20 cellular contexts compared by ENCODE assay signal in the genomic region with DNA sequence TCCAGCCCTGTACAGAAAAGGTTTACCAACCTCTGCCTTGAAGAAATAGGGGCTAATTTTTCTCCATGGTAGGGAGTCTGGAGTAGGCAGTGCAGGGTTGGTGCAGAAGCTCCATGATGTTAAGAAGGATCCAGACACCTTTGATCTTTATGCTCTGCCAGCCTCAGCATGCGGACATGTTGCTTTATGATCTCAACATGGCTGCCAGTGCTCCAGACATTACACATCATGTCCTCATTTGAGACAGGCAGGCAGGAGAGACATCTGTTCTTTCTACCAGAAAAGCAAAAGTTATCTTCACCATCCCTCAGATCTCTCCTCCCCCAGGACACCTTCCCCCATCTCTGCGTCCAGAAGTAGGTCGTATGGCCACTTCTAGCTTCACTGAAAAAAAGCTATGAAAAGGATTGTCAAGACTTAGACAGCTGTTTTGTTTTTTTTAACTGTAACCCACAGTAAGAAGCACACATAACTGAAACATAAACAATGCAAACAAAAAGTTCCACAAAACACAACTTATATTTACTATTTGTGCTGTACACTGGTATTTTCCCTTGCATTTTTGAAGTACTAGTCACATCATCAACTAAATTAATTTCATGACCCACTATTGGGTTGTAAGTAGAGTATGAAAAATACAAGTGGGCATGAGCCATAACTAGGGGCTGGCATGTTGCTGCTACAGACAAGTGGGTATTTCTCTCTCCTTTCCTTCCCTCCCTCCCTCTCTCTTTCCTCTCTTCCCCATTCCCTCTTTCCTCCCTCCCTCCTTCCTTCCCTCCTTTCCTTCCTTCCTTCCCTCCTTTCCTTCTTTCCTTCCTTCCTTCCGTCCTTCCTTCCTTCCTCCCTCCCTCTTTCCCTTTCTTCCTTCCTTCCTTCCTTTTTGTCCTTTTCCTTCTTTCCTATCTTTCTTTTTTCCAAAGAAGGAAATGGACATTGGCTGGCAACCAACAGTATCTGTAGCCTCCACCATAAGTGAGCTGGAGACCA. TPM values are rescaled to one million over a fixed set of nuclear protein-coding genes. Genes with fewer than 3 reads are reported as not detected.
A peak's percentile ranks its signal among the peaks of the same experiment; 100 is the strongest.
DNase-seq lines count a peak whose midpoint lies in the region; ATAC-seq and TF ChIP-seq lines count a peak whose summit lies in the region.
"Had no signal": no experiment of that assay in that cellular context is flagged by ENCODE, and none has a peak within 500 bp of the region (broad histone marks: within the 10 kb centered on the region; RNA-seq: fewer than 3 reads in every experiment).

No MANE protein-coding gene starts in this region.

- H3K4me1 ChIP-seq in left ventricle myocardium inferior (peaks cover 95% of the 10 kb centered on the region), uterus (peaks cover 0 to 8% of the 10 kb centered on the region in 2 donors), SJCRH30 (peaks cover 13% of the 10 kb centered on the region; the same call in 1 of the 2 replicates)

- H3K27me3 ChIP-seq in left ventricle myocardium inferior (ENCODE audit: low read depth) (no peaks in the 10 kb centered on the region), uterus (no peaks in the 10 kb centered on the region), SJCRH30 (no peaks in the 10 kb centered on the region)
- H3K27me3 ChIP-seq: right lobe of liver had no signal

- intact Hi-C loops in left ventricle myocardium inferior (cut with micrococcal nuclease) (no loop called here), Right ventricle myocardium superior (cut with DNase I) (no loop called here), uterus (cut with DNase I; ENCODE audit: low total_unique reads) (no loop called here), left colon (cut with DNase I, micrococcal nuclease) (no loop called here)
- intact Hi-C loops in dendritic cell treated with granulocyte-macrophage colony-stimulating factor and Interleukin-4, amounts not matched to agents 40 ng/mL and 50 ng/mL, for 4 days (cut with micrococcal nuclease), result no loop called here

- H3K36me3 ChIP-seq in left ventricle myocardium inferior, result peaks cover 6% of the 10 kb centered on the region
- no peaks in the 10 kb centered on the region for H3K36me3 ChIP-seq in uterus
- H3K36me3 ChIP-seq in SJCRH30, result no peaks in the 10 kb centered on the region

- H3K27ac ChIP-seq in left ventricle myocardium inferior (replicated peaks) (peak overlapping the region; percentile 96), uterus (peak overlapping the region; percentile 26 to 86), SJCRH30 (no peak overlapping the region)
- H3K27ac ChIP-seq: RWPE1 had no signal

- TF ChIP-seq CTCF in left ventricle myocardium inferior (IDR thresholded peaks at IDR 0.05; ENCODE audit: borderline replicate concordance) (no peak), neural crest cell (conservative IDR thresholded peaks at IDR 0.05) (no peak), uterus (IDR thresholded peaks at IDR 0.05) (no peak)

- H3K9me3 Mint-ChIP-seq in dendritic cell treated with granulocyte-macrophage colony-stimulating factor and Interleukin-4, amounts not matched to agents 40 ng/mL and 50 ng/mL, for 4 days, result no peaks in the 10 kb centered on the region
- no peaks in the 10 kb centered on the region for H3K9me3 Mint-ChIP-seq in neural crest cell
- peaks cover 0 to 3% (median 0%) of the 10 kb centered on the region in 9 donors for H3K9me3 Mint-ChIP-seq in naive thymus-derived CD8-positive, alpha-beta T cell
- H3K9me3 Mint-ChIP-seq: effector memory CD8-positive, alpha-beta T cell had no signal

- peaks cover 85% of the 10 kb centered on the region for H3K36me3 Mint-ChIP-seq in dendritic cell treated with granulocyte-macrophage colony-stimulating factor and Interleukin-4, amounts not matched to agents 40 ng/mL and 50 ng/mL, for 4 days (ENCODE audit: low read depth)
- H3K36me3 Mint-ChIP-seq in neural crest cell (ENCODE audit: low read depth), result peaks cover 4% of the 10 kb centered on the region
- H3K36me3 Mint-ChIP-seq in naive thymus-derived CD8-positive, alpha-beta T cell, result peaks cover 0 to 27% (median 11%) of the 10 kb centered on the region in 3 donors

- H3K4me3 Mint-ChIP-seq in dendritic cell treated with granulocyte-macrophage colony-stimulating factor and Interleukin-4, amounts not matched to agents 40 ng/mL and 50 ng/mL, for 4 days, result peak overlapping the region; percentile 96
- H3K4me3 Mint-ChIP-seq in neural crest cell, result peak overlapping the region; percentile 92
- H3K4me3 Mint-ChIP-seq in naive thymus-derived CD8-positive, alpha-beta T cell, result peak overlapping the region in 4 of 10 donors; percentile 26 to 89 (median 84)

- no peak for TF ChIP-seq POLR2A in uterus (IDR thresholded peaks at IDR 0.05)

- H3K4me3 ChIP-seq in left ventricle myocardium inferior (no peak overlapping the region), uterus (no peak overlapping the region), SJCRH30 (no peak overlapping the region)

- peaks cover 4% of the 10 kb centered on the region for H3K9me3 ChIP-seq in left ventricle myocardium inferior (replicated peaks)
- H3K9me3 ChIP-seq in uterus, result no peaks in the 10 kb centered on the region
- no peaks in the 10 kb centered on the region for H3K9me3 ChIP-seq in SJCRH30 (replicated peaks)
- H3K9me3 ChIP-seq: right lobe of liver had no signal

- H3K27ac Mint-ChIP-seq in dendritic cell treated with granulocyte-macrophage colony-stimulating factor and Interleukin-4, amounts not matched to agents 40 ng/mL and 50 ng/mL, for 4 days, result peak overlapping the region; percentile 88
- H3K27ac Mint-ChIP-seq in neural crest cell (ENCODE audit: unreplicated experiment), result no peak overlapping the region
- peak overlapping the region in 2 of 10 donors; percentile 7 to 18 for H3K27ac Mint-ChIP-seq in naive thymus-derived CD8-positive, alpha-beta T cell
- H3K27ac Mint-ChIP-seq: activated CD4-positive, alpha-beta T cell treated with anti-CD3 and anti-CD28 coated beads for 36 hours had no signal

- ATAC-seq in Right ventricle myocardium superior (ENCODE audit: poor library complexity), result no peak
- no peak for ATAC-seq in naive thymus-derived CD8-positive, alpha-beta T cell
- ATAC-seq in left colon, result no peak
- ATAC-seq: activated CD4-positive, alpha-beta T cell treated with anti-CD3 and anti-CD28 coated beads for 36 hours; effector memory CD8-positive, alpha-beta T cell; right lobe of liver had no signal

- peaks cover 73% of the 10 kb centered on the region for H3K4me1 Mint-ChIP-seq in dendritic cell treated with granulocyte-macrophage colony-stimulating factor and Interleukin-4, amounts not matched to agents 40 ng/mL and 50 ng/mL, for 4 days (ENCODE audit: low read depth)
- peaks cover 76% of the 10 kb centered on the region for H3K4me1 Mint-ChIP-seq in neural crest cell
- peaks cover 18 to 42% (median 40%) of the 10 kb centered on the region in 4 donors for H3K4me1 Mint-ChIP-seq in naive thymus-derived CD8-positive, alpha-beta T cell

- DNase-seq in left ventricle myocardium inferior, result no peak
- no peak for DNase-seq in Right ventricle myocardium superior
- DNase-seq in neural crest cell (ENCODE audit: low read depth, low spot score), result no peak
- DNase-seq in uterus, result no peak
- DNase-seq in naive thymus-derived CD8-positive, alpha-beta T cell, result no peak
- no peak for DNase-seq in SJCRH30
- no peak for DNase-seq in left colon
- DNase-seq: activated CD4-positive, alpha-beta T cell treated with anti-CD3 and anti-CD28 coated beads for 36 hours; central memory CD4-positive, alpha-beta T cell; effector memory CD8-positive, alpha-beta T cell; GF-D8; NCI-H1105; NCI-H2171; stimulated activated CD4-positive, alpha-beta T cell treated with anti-CD3 and anti-CD28 coated beads, Interleukin-4, amount 100 ng/mL, for 1 hour had no signal

- H3K27me3 Mint-ChIP-seq in dendritic cell treated with granulocyte-macrophage colony-stimulating factor and Interleukin-4, amounts not matched to agents 40 ng/mL and 50 ng/mL, for 4 days, result no peaks in the 10 kb centered on the region
- no peaks in the 10 kb centered on the region for H3K27me3 Mint-ChIP-seq in neural crest cell (ENCODE audit: low read depth)
- no peaks in the 10 kb centered on the region for H3K27me3 Mint-ChIP-seq in naive thymus-derived CD8-positive, alpha-beta T cell
- H3K27me3 Mint-ChIP-seq: activated CD4-positive, alpha-beta T cell treated with anti-CD3 and anti-CD28 coated beads for 36 hours; activated naive CD8-positive, alpha-beta T cell; effector memory CD8-positive, alpha-beta T cell had no signal

- POLR2A ChIA-PET in naive thymus-derived CD8-positive, alpha-beta T cell (lab: Charles Lee), result interaction anchor here (3.7 kb wide), 1 partner anchor 43 kb away, joined by 14 read pairs; the partner anchor contains the start of gene ZNF22

RNA-seq across cellular contexts. Expression of gene RASSF4, which starts 2.6 kb away (rescaled TPM):
- 103 TPM for total RNA-seq in left ventricle myocardium inferior
- 87.5 TPM for total RNA-seq in Right ventricle myocardium superior
- total RNA-seq in neural crest cell, result 16.4 and 18.6 TPM in 2 replicates
- 10 to 100 TPM in 1 of 4 donors, 1 to 10 TPM in 3; 6.1 to 26.5 (median 8.2) TPM for total RNA-seq in uterus
- 1 to 10 TPM in 1 of 2 experiments, under 1 TPM in 1; 0.88 to 1.8 TPM for total RNA-seq in naive thymus-derived CD8-positive, alpha-beta T cell
- 1 to 10 TPM in 2 of 3 donors, under 1 TPM in 1; 0.40 to 1.7 (median 1.0) TPM for polyA plus RNA-seq in naive thymus-derived CD8-positive, alpha-beta T cell
- total RNA-seq in SJCRH30 (2014; rRNA removed; shearing (Covaris generic)), result 18.9 and 22.0 TPM in 2 replicates
- total RNA-seq in left colon, result 10 to 100 TPM; 29.4 to 44.7 TPM

RNA-seq across cellular contexts. Expression of gene DEPP1, which starts 21.6 kb away (rescaled TPM):
- total RNA-seq in left ventricle myocardium inferior (27.5 TPM), Right ventricle myocardium superior (35.1 TPM), neural crest cell (0.50 and 1.1 TPM in 2 replicates), uterus (100 to 1,000 TPM in 1 of 4 donors, 10 to 100 TPM in 2, 1 to 10 TPM in 1; 8.2 to 266 (median 52.8) TPM), left colon (10 to 100 TPM; 13.4 to 17.1 TPM)
- not detected for total RNA-seq in naive thymus-derived CD8-positive, alpha-beta T cell
- polyA plus RNA-seq in naive thymus-derived CD8-positive, alpha-beta T cell, result not detected
- total RNA-seq in SJCRH30 (2014; rRNA removed; shearing (Covaris generic)), result 0.24 and 0.25 TPM in 2 replicates

RNA-seq across cellular contexts. Expression of gene ZNF22, which starts 43.7 kb away (rescaled TPM):
- total RNA-seq in left ventricle myocardium inferior (14.2 TPM), Right ventricle myocardium superior (11.4 TPM), neural crest cell (51.0 and 52.8 TPM in 2 replicates), uterus (10 to 100 TPM; 20.7 to 78.1 (median 34.6) TPM), left colon (10 to 100 TPM in 1 of 2 donors, 1 to 10 TPM in 1; 9.8 to 15.7 TPM)
- 10 to 100 TPM; 46.3 to 47.0 TPM for total RNA-seq in naive thymus-derived CD8-positive, alpha-beta T cell
- 10 to 100 TPM; 54.1 to 62.3 (median 58.7) TPM for polyA plus RNA-seq in naive thymus-derived CD8-positive, alpha-beta T cell
- 37.9 and 39.0 TPM in 2 replicates for total RNA-seq in SJCRH30 (2014; rRNA removed; shearing (Covaris generic))

RNA-seq across cellular contexts. Expression of gene TMEM72, which starts 45.9 kb away (rescaled TPM):
- total RNA-seq in left ventricle myocardium inferior (not detected), Right ventricle myocardium superior (not detected), neural crest cell (not detected in 2 replicates), uterus (under 1 TPM in 1 of 4 donors, not detected in 3; 0.69 TPM), left colon (10 to 100 TPM; 25.0 to 33.1 TPM)
- total RNA-seq in naive thymus-derived CD8-positive, alpha-beta T cell, result not detected
- polyA plus RNA-seq in naive thymus-derived CD8-positive, alpha-beta T cell, result not detected
- 0.02 TPM in 1 of 2 replicates, not detected in the other for total RNA-seq in SJCRH30 (2014; rRNA removed; shearing (Covaris generic))
- total RNA-seq: activated CD4-positive, alpha-beta T cell treated with anti-CD3 and anti-CD28 coated beads for 36 hours; lung microvascular endothelial cell; right lobe of liver; T-helper 2 cell treated with Interferon-gamma antibody and Interleukin-4, amounts not matched to agents 100 ng/mL and 5 ng/mL, for 36 hours had no signal
